ENCODE assay signal across 8 cellular contexts in the genomic region with DNA sequence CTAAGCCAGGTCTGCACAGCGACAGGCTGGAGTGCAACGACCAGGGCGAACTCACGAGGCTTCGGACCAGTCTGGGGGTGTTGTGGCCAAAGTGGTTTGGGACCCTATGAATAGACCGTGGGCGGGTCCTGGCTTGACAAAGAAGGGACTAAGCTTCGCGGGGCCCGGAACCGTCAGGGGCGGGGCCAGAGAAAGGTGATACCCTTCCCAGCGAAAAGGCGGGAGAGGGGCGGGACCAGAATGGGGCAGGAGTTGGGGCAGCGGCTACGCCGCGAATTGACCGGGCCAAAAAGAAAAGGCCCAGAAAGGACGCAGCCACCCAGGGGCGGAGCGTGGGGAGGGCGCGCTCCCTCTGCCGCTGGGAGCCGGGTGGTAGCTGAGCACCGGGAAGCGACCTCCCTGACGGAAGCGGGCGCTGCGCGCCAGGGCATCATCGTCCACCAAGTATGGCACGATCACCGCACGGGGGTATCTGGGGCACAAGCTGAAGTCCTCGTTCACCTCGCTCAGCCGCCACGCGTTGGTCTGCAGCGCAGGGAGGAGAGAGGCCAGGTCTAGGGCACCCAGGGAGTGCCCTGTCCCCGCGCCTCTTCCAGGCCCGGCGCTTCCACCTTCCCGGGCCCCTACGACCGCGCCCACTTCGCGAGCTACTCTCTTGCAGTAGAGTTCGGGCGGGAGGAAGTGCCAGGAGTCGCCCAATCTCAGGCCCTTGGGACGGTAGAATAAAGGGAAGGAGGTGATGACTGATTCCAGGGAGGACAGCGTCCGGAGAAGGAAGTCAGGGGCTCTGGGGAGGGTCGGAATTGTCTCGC. TPM values are rescaled to one million over a fixed set of nuclear protein-coding genes. Genes with fewer than 3 reads are reported as not detected.
DNase-seq lines count a peak whose midpoint lies in the region; ATAC-seq and TF ChIP-seq lines count a peak whose summit lies in the region.

No MANE protein-coding gene starts in this region.

- TF ChIP-seq POLR2A in esophagus squamous epithelium (IDR thresholded peaks at IDR 0.05), result peak in 1 of 4 donors; percentile 63

- H3K27me3 Mint-ChIP-seq in CD8-positive, alpha-beta memory T cell, result no peaks in the 10 kb centered on the region

- POLR2A ChIA-PET in CD8-positive, alpha-beta memory T cell (lab: Charles Lee), result interaction anchor here (0.5 to 2.6 kb wide), 16 partner anchors 8 to 143 kb away, joined by 3 to 31 read pairs (median 4); partner anchors contain the start of genes CCDC28B, HDAC1, LCK and MARCKSL1

- no peaks in the 10 kb centered on the region for H3K27me3 ChIP-seq in CD8-positive, alpha-beta memory T cell (ENCODE audit: insufficient read depth, low read length, poor library complexity, severe bottlenecking)
- H3K27me3 ChIP-seq in esophagus squamous epithelium (no peaks in the 10 kb centered on the region), mucosa of rectum (ENCODE audit: control insufficient read depth in 2 of 2, insufficient read depth in 2 of 2, low read length in 2 of 2) (no peaks in the 10 kb centered on the region), tibial artery (no peaks in the 10 kb centered on the region)

- peak; percentile 58 to 76 (median 62) for DNase-seq in CD8-positive, alpha-beta memory T cell
- peak; percentile 94 for DNase-seq in NCI-H748 (lab: John Stamatoyannopoulos, UW; ENCODE audit: unreplicated experiment)
- peak; percentile 64 to 73 for DNase-seq in activated T-cell treated with anti-CD3 and anti-CD28 coated beads, Interleukin-2, amount 50 U/mL, for 48 hours
- DNase-seq in esophagus squamous epithelium (lab: John Stamatoyannopoulos, UW), result no peak
- DNase-seq in tibial artery, result peak; percentile 69 to 91

- ATAC-seq in HG02588 (IDR thresholded peaks at IDR 0.05; ENCODE audit: unreplicated experiment), result peak; percentile 29
- ATAC-seq in GM18867 (IDR thresholded peaks at IDR 0.05; ENCODE audit: unreplicated experiment), result no peak

- H3K27ac ChIP-seq in CD8-positive, alpha-beta memory T cell (ENCODE audit: low read depth, low read length), result peak overlapping the region; percentile 24
- H3K27ac ChIP-seq in esophagus squamous epithelium (peak overlapping the region; percentile 58 to 91 (median 84)), mucosa of rectum (ENCODE audit: low read depth in 2 of 2, low read length in 2 of 2) (peak overlapping the region; percentile 75 to 76), tibial artery (peak overlapping the region; percentile 77 to 87)

- WGBS in esophagus squamous epithelium, 2 donors, result 3% methylated on average over 11 to 44 of the region's 62 CpGs

- peaks cover 5 to 32% (median 6%) of the 10 kb centered on the region in 3 donors for H3K4me1 Mint-ChIP-seq in CD8-positive, alpha-beta memory T cell

- intact Hi-C loops in esophagus squamous epithelium (cut with DNase I) (no loop called here), tibial artery (cut with DNase I; ENCODE audit: low total_unique reads) (loop anchor here (5.0 kb wide), 1 partner anchor 33 kb away; the partner anchor contains the start of genes DCDC2B and IQCC)

- peaks cover 0 to 2% (median 0%) of the 10 kb centered on the region in 3 donors for H3K36me3 Mint-ChIP-seq in CD8-positive, alpha-beta memory T cell

- no peaks in the 10 kb centered on the region for H3K9me3 Mint-ChIP-seq in CD8-positive, alpha-beta memory T cell

- H3K4me3 Mint-ChIP-seq in CD8-positive, alpha-beta memory T cell, result peak overlapping the region; percentile 89 to 94 (median 92)

- no peaks in the 10 kb centered on the region for H3K36me3 ChIP-seq in CD8-positive, alpha-beta memory T cell (ENCODE audit: insufficient read depth, low read length)
- H3K36me3 ChIP-seq in esophagus squamous epithelium (no peaks in the 10 kb centered on the region), mucosa of rectum (ENCODE audit: control insufficient read depth in 2 of 2, insufficient read depth in 2 of 2, low read length in 2 of 2) (no peaks in the 10 kb centered on the region), tibial artery (peaks cover 0 to 3% (median 0%) of the 10 kb centered on the region in 3 donors)

- no peaks in the 10 kb centered on the region for H3K9me3 ChIP-seq in CD8-positive, alpha-beta memory T cell (ENCODE audit: low read length)
- H3K9me3 ChIP-seq in esophagus squamous epithelium, result no peaks in the 10 kb centered on the region
- H3K9me3 ChIP-seq in mucosa of rectum (ENCODE audit: control insufficient read depth in 2 of 2, low read length in 2 of 2), result no peaks in the 10 kb centered on the region
- H3K9me3 ChIP-seq in tibial artery, result no peaks in the 10 kb centered on the region

- peak overlapping the region in 7 of 8 donors; percentile 56 to 88 (median 80) for H3K27ac Mint-ChIP-seq in CD8-positive, alpha-beta memory T cell

- H3K4me3 ChIP-seq in CD8-positive, alpha-beta memory T cell (ENCODE audit: low read length), result peak overlapping the region; percentile 96
- H3K4me3 ChIP-seq in esophagus squamous epithelium, result peak overlapping the region; percentile 48 to 77 (median 68)
- peak overlapping the region; percentile 83 to 86 for H3K4me3 ChIP-seq in mucosa of rectum (ENCODE audit: low read length in 2 of 2)
- H3K4me3 ChIP-seq in tibial artery, result peak overlapping the region; percentile 60 to 61

- CTCF ChIA-PET in CD8-positive, alpha-beta memory T cell (lab: Charles Lee), result interaction anchor here (0.7 to 7.2 kb wide), 35 partner anchors 8 to 137 kb away, joined by 3 to 77 read pairs (median 4); partner anchors contain the start of genes CCDC28B, FAM167B, HDAC1 and IQCC

- peak in 4 of 6 experiments; percentile 16 to 25 (median 19) for TF ChIP-seq CTCF in esophagus squamous epithelium (IDR thresholded peaks at IDR 0.05)
- TF ChIP-seq CTCF in tibial artery (IDR thresholded peaks at IDR 0.05), result peak; percentile 28 to 29

- peak overlapping the region; percentile 72 for H3K9ac ChIP-seq in mucosa of rectum (ENCODE audit: low read depth in 1 of 2, low read length in 2 of 2)

- H3K4me1 ChIP-seq in CD8-positive, alpha-beta memory T cell (ENCODE audit: insufficient read depth, low read length), result peaks cover 16% of the 10 kb centered on the region
- peaks cover 5 to 52% (median 18%) of the 10 kb centered on the region in 3 donors for H3K4me1 ChIP-seq in esophagus squamous epithelium
- peaks cover 3 to 13% of the 10 kb centered on the region in 2 donors for H3K4me1 ChIP-seq in mucosa of rectum (ENCODE audit: control insufficient read depth in 2 of 2, insufficient read depth in 2 of 2, low read length in 2 of 2)
- H3K4me1 ChIP-seq in tibial artery, result peaks cover 0 to 22% (median 19%) of the 10 kb centered on the region in 4 donors

RNA-seq across cellular contexts. Expression of gene FAM167B, which starts 6.7 kb away (rescaled TPM):
- total RNA-seq in CD8-positive, alpha-beta memory T cell, result under 1 TPM; 0.33 to 0.63 TPM
- not detected for polyA plus RNA-seq in CD8-positive, alpha-beta memory T cell
- total RNA-seq in esophagus squamous epithelium, result 1 to 10 TPM in 2 of 4 donors, not detected in 2; 1.7 to 5.5 TPM

RNA-seq across cellular contexts. Expression of gene LCK, which starts 10.7 kb away (rescaled TPM):
- total RNA-seq in CD8-positive, alpha-beta memory T cell, result 100 to 1,000 TPM; 288 to 297 TPM
- polyA plus RNA-seq in CD8-positive, alpha-beta memory T cell, result 937 TPM
- 1 to 10 TPM; 1.2 to 9.0 (median 4.5) TPM for total RNA-seq in esophagus squamous epithelium

RNA-seq across cellular contexts. Expression of gene EIF3I, which starts 18.1 kb away (rescaled TPM):
- 100 to 1,000 TPM; 381 to 390 TPM for total RNA-seq in CD8-positive, alpha-beta memory T cell
- polyA plus RNA-seq in CD8-positive, alpha-beta memory T cell, result 173 TPM
- total RNA-seq in esophagus squamous epithelium, result 100 to 1,000 TPM; 143 to 220 (median 202) TPM

RNA-seq across cellular contexts. Expression of gene TMEM234, which starts 18.2 kb away (rescaled TPM):
- total RNA-seq in CD8-positive, alpha-beta memory T cell, result 10 to 100 TPM; 10.9 to 12.2 TPM
- 6.5 TPM for polyA plus RNA-seq in CD8-positive, alpha-beta memory T cell
- total RNA-seq in esophagus squamous epithelium, result 10 to 100 TPM in 2 of 4 donors, 1 to 10 TPM in 2; 6.4 to 11.1 (median 9.4) TPM

RNA-seq across cellular contexts. Expression of gene DCDC2B, which starts 31.5 kb away (rescaled TPM):
- under 1 TPM in 1 of 2 experiments, not detected in 1; 0.11 TPM for total RNA-seq in CD8-positive, alpha-beta memory T cell
- 0.13 TPM for polyA plus RNA-seq in CD8-positive, alpha-beta memory T cell
- not detected for total RNA-seq in esophagus squamous epithelium

Comparison
In these comparisons a context has a peak if more than half of its experiments do, and no peak if none do; other contexts are left out.
1. H3K27ac ChIP-seq: peak in every context shown above with its lines; median percentile 84 in esophagus squamous epithelium; 82 in tibial artery; 76 in mucosa of rectum; 24 in CD8-positive, alpha-beta memory T cell.
2. RNA of gene LCK, which starts 10.7 kb away (total RNA-seq): 288 to 297 TPM in CD8-positive, alpha-beta memory T cell; 1.2 to 9.0 TPM in esophagus squamous epithelium; every median in the first group is over 10 times any median in the second.
3. Peak in every context shown above with its lines, with median percentiles within 50 percentile points of each other: H3K4me3 ChIP-seq.